Comparison of ENCODE assay signal across 23 cellular contexts in the genomic region with DNA sequence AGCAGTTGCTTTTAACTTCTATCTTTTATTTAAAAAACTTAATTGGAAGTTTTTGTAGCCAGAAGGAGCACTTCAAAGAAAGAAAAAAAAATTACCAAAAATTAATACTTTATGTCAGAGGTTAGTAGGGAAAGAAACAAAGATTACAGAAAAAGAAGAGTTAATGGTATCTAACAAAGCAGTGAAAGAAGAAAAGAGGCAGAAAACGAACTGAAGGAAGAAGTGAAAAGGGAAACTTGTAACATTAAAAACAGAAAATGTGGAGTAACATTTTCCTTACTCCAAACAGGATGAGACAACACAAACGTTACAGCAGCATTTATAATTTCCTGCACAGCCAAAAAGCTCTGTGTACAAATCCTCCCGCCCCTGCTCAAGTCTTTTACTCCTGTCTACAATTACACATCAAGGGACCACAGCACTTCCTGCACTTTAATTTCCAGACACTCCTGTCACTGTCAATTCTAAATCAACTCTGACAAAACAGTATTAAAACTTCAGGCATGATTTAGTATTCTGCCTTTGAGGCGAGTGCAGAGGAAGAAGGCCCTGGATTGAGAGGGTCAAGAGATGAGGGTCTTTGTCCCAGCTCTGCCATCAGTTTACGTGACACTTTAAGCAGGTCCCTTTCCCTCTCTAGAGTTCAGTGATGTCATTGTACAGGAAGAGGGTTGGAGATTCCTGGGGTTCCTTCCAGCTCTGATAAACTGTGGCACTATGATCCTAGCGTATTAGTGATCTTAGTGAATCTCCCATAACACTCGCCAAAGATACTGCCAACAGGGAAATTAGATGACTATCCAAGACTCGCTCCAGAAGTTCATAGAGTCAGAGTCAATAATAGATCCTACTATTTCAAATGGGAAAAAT. TPM values are rescaled to one million over a fixed set of nuclear protein-coding genes. Genes with fewer than 3 reads are reported as not detected.
A peak's percentile ranks its signal among the peaks of the same experiment; 100 is the strongest.
DNase-seq lines count a peak whose midpoint lies in the region; ATAC-seq and TF ChIP-seq lines count a peak whose summit lies in the region.
"Had no signal": no experiment of that assay in that cellular context is flagged by ENCODE, and none has a peak within 500 bp of the region (broad histone marks: within the 10 kb centered on the region; RNA-seq: fewer than 3 reads in every experiment).

No MANE protein-coding gene starts in this region.

- H3K9me3 ChIP-seq in A673 (ENCODE audit: low read depth, low read length, poor library complexity, severe bottlenecking) (no peaks in the 10 kb centered on the region), Loucy (ENCODE audit: insufficient read depth, low read depth, low read length) (no peaks in the 10 kb centered on the region), mesodermal cell (ENCODE audit: control insufficient read depth, low read length) (no peaks in the 10 kb centered on the region), MG63 (no peaks in the 10 kb centered on the region)
- H3K9me3 ChIP-seq: BE2C, SJSA1, suprapubic skin had no signal

- H3K9me3 Mint-ChIP-seq in activated CD8-positive, alpha-beta T cell treated with anti-CD3 and anti-CD28 coated beads for 36 hours: no peaks in the 10 kb centered on the region
- no peaks in the 10 kb centered on the region for H3K9me3 Mint-ChIP-seq in activated CD8-positive, alpha-beta T cell treated with anti-CD3 and anti-CD28 coated beads, Interleukin-2, amount 10 ng/mL, durations not matched to agents 7 days and 5 days (ENCODE audit: insufficient read depth)
- H3K9me3 Mint-ChIP-seq: activated naive CD8-positive, alpha-beta T cell treated with anti-CD3 and anti-CD28 coated beads, Interleukin-2, amount 10 ng/mL, durations not matched to agents 7 days and 5 days; H9 had no signal

- peaks cover 3% of the 10 kb centered on the region; the same call in 1 of the 2 replicates for H3F3A ChIP-seq in Loucy (ENCODE audit: low read depth)

- no peak for TF ChIP-seq CTCF in activated CD8-positive, alpha-beta T cell treated with anti-CD3 and anti-CD28 coated beads for 36 hours (IDR thresholded peaks at IDR 0.05)
- TF ChIP-seq CTCF in A673 (conservative IDR thresholded peaks at IDR 0.05; ENCODE audit: low read depth, low read length) (no peak), Loucy (conservative IDR thresholded peaks at IDR 0.05; ENCODE audit: low read length) (no peak)

- H3K27ac Mint-ChIP-seq in activated CD8-positive, alpha-beta T cell treated with anti-CD3 and anti-CD28 coated beads for 36 hours: peak overlapping the region; percentile 68
- no peak overlapping the region for H3K27ac Mint-ChIP-seq in activated CD8-positive, alpha-beta T cell treated with anti-CD3 and anti-CD28 coated beads, Interleukin-2, amount 10 ng/mL, durations not matched to agents 7 days and 5 days
- H3K27ac Mint-ChIP-seq: activated naive CD8-positive, alpha-beta T cell treated with anti-CD3 and anti-CD28 coated beads, Interleukin-2, amount 10 ng/mL, durations not matched to agents 7 days and 5 days; H9 had no signal

- WGBS in mesodermal cell (ENCODE audit: insufficient coverage in 2 of 2), 2 experiments: 87 to 91% methylated on average over 6 to 7 of the region's 8 CpGs

- H3K4me3 Mint-ChIP-seq in activated CD8-positive, alpha-beta T cell treated with anti-CD3 and anti-CD28 coated beads for 36 hours: no peak overlapping the region
- no peak overlapping the region for H3K4me3 Mint-ChIP-seq in activated CD8-positive, alpha-beta T cell treated with anti-CD3 and anti-CD28 coated beads, Interleukin-2, amount 10 ng/mL, durations not matched to agents 7 days and 5 days
- H3K4me3 Mint-ChIP-seq: activated naive CD8-positive, alpha-beta T cell treated with anti-CD3 and anti-CD28 coated beads, Interleukin-2, amount 10 ng/mL, durations not matched to agents 7 days and 5 days; H9 had no signal

- peak overlapping the region; percentile 56 for H3K9ac ChIP-seq in Loucy (ENCODE audit: low read depth, low read length, poor library complexity, severe bottlenecking)

- H3K36me3 ChIP-seq in A673 (ENCODE audit: insufficient read depth, low read length, poor library complexity, severe bottlenecking) (no peaks in the 10 kb centered on the region), Loucy (ENCODE audit: insufficient read depth, low read length) (no peaks in the 10 kb centered on the region), mesodermal cell (ENCODE audit: control insufficient read depth, insufficient read depth, low read length) (no peaks in the 10 kb centered on the region), MG63 (no peaks in the 10 kb centered on the region)
- H3K36me3 ChIP-seq: BE2C, SJSA1, suprapubic skin had no signal

- no peaks in the 10 kb centered on the region for H3K9me2 ChIP-seq in Loucy (replicated peaks; ENCODE audit: low read depth, low read length)

- H3K4me1 ChIP-seq in A673 (ENCODE audit: insufficient read depth, low read length, poor library complexity, severe bottlenecking): peaks cover 8% of the 10 kb centered on the region
- peaks cover 12% of the 10 kb centered on the region for H3K4me1 ChIP-seq in Loucy (ENCODE audit: insufficient read depth, low read length, poor library complexity, severe bottlenecking)
- H3K4me1 ChIP-seq in mesodermal cell (ENCODE audit: control insufficient read depth, insufficient read depth, low read length, poor library complexity, severe bottlenecking): no peaks in the 10 kb centered on the region
- H3K4me1 ChIP-seq: BE2C, SJSA1, suprapubic skin had no signal

- intact Hi-C loops in activated CD8-positive, alpha-beta T cell treated with anti-CD3 and anti-CD28 coated beads for 36 hours (cut with micrococcal nuclease): no loop called here
- intact Hi-C loops in A673 (cut with micrococcal nuclease; ENCODE audit: unreplicated experiment): loop anchor here (1.0 kb wide), 1 partner anchor 26 kb away; no protein-coding TSS in a partner anchor

- BruUV-seq in A673 (replicated peaks; lab: Mats Ljungman, UMichigan): no TSS peak

- no peaks in the 10 kb centered on the region for H3K27me3 Mint-ChIP-seq in activated CD8-positive, alpha-beta T cell treated with anti-CD3 and anti-CD28 coated beads for 36 hours
- H3K27me3 Mint-ChIP-seq in activated CD8-positive, alpha-beta T cell treated with anti-CD3 and anti-CD28 coated beads, Interleukin-2, amount 10 ng/mL, durations not matched to agents 7 days and 5 days (ENCODE audit: low read depth): peaks cover 3% of the 10 kb centered on the region

- H3K4me2 ChIP-seq in Loucy (ENCODE audit: low read depth, low read length, poor library complexity, severe bottlenecking): peak overlapping the region; percentile 70

- no peak for DNase-seq in activated CD8-positive, alpha-beta T cell treated with anti-CD3 and anti-CD28 coated beads for 36 hours
- no peak for DNase-seq in activated CD8-positive, alpha-beta T cell treated with anti-CD3 and anti-CD28 coated beads, Interleukin-2, amount 10 ng/mL, durations not matched to agents 7 days and 5 days
- DNase-seq in A673 (ENCODE audit: low spot score) (peak; percentile 30), GF-D8 (lab: John Stamatoyannopoulos, UW) (no peak), MG63 (no peak)
- DNase-seq in stimulated activated naive CD4-positive, alpha-beta T cell treated with Interleukin-2 at 50 U/mL for 16 hours (lab: John Stamatoyannopoulos, UW): no peak
- DNase-seq: activated CD8-positive, alpha-beta memory T cell treated with anti-CD3 and anti-CD28 coated beads, Interleukin-2, amount 50 U/mL, for 4 hours; activated naive CD8-positive, alpha-beta T cell treated with anti-CD3 and anti-CD28 coated beads, Interleukin-2, amount 10 ng/mL, durations not matched to agents 7 days and 5 days; BE2C; EL; H9; Kasumi-1; kidney glomerular epithelial cell; NCI-H1048; NCI-H187 treated with DMSO at 0.1 percent for 48 hours; NCI-H526; occipital lobe; T-helper 2 cell had no signal

- no peaks in the 10 kb centered on the region for H3K79me2 ChIP-seq in Loucy (ENCODE audit: insufficient read depth, low read length)

- no peaks in the 10 kb centered on the region for H4K20me1 ChIP-seq in Loucy (ENCODE audit: insufficient read depth, low read length, poor library complexity, severe bottlenecking)

- CTCF ChIA-PET in activated CD8-positive, alpha-beta T cell treated with anti-CD3 and anti-CD28 coated beads for 36 hours (lab: Charles Lee): interaction anchor here (1.0 to 2.1 kb wide), 11 partner anchors 22 to 341 kb away, joined by 3 to 14 read pairs (median 5); no protein-coding TSS in a partner anchor
- CTCF ChIA-PET in activated CD8-positive, alpha-beta T cell treated with anti-CD3 and anti-CD28 coated beads, Interleukin-2, amount 10 ng/mL, durations not matched to agents 7 days and 5 days (lab: Charles Lee): interaction anchor here (1.1 to 4.8 kb wide), 5 partner anchors 10 to 77 kb away, joined by 3 to 47 read pairs (median 3); no protein-coding TSS in a partner anchor
- CTCF ChIA-PET in A673 (lab: Charles Lee): no interaction called here

- H3K4me1 Mint-ChIP-seq in activated CD8-positive, alpha-beta T cell treated with anti-CD3 and anti-CD28 coated beads for 36 hours (ENCODE audit: low read depth): peaks cover 16% of the 10 kb centered on the region
- peaks cover 9% of the 10 kb centered on the region for H3K4me1 Mint-ChIP-seq in activated CD8-positive, alpha-beta T cell treated with anti-CD3 and anti-CD28 coated beads, Interleukin-2, amount 10 ng/mL, durations not matched to agents 7 days and 5 days (ENCODE audit: low read depth)

- H3K27ac ChIP-seq in A673 (ENCODE audit: low read depth, low read length, poor library complexity, severe bottlenecking) (no peak overlapping the region), mesodermal cell (ENCODE audit: low read depth, low read length, severe bottlenecking) (peak overlapping the region; percentile 23)
- H3K27ac ChIP-seq: epithelial cell of prostate, SJSA1, suprapubic skin had no signal

- peak overlapping the region; percentile 82 for H2AFZ ChIP-seq in Loucy (ENCODE audit: low read length)

- no peak for ATAC-seq in activated CD8-positive, alpha-beta T cell treated with anti-CD3 and anti-CD28 coated beads for 36 hours
- no peak for ATAC-seq in activated CD8-positive, alpha-beta T cell treated with anti-CD3 and anti-CD28 coated beads, Interleukin-2, amount 10 ng/mL, durations not matched to agents 7 days and 5 days

- POLR2A ChIA-PET in activated CD8-positive, alpha-beta T cell treated with anti-CD3 and anti-CD28 coated beads for 36 hours (lab: Charles Lee): interaction anchor here (1.0 kb wide), 1 partner anchor 8 kb away, joined by 3 read pairs; no protein-coding TSS in a partner anchor
- POLR2A ChIA-PET in activated CD8-positive, alpha-beta T cell treated with anti-CD3 and anti-CD28 coated beads, Interleukin-2, amount 10 ng/mL, durations not matched to agents 7 days and 5 days (lab: Charles Lee): no interaction called here
- POLR2A ChIA-PET in A673 (lab: Charles Lee; ENCODE audit: low non-redundant PET): no interaction called here

- no peaks in the 10 kb centered on the region for H3K36me3 Mint-ChIP-seq in activated CD8-positive, alpha-beta T cell treated with anti-CD3 and anti-CD28 coated beads for 36 hours (ENCODE audit: low read depth)
- H3K36me3 Mint-ChIP-seq in activated CD8-positive, alpha-beta T cell treated with anti-CD3 and anti-CD28 coated beads, Interleukin-2, amount 10 ng/mL, durations not matched to agents 7 days and 5 days (ENCODE audit: low read depth): no peaks in the 10 kb centered on the region
- H3K36me3 Mint-ChIP-seq: activated naive CD8-positive, alpha-beta T cell treated with anti-CD3 and anti-CD28 coated beads, Interleukin-2, amount 10 ng/mL, durations not matched to agents 7 days and 5 days had no signal

- H3K4me3 ChIP-seq in A673 (ENCODE audit: low read depth, low read length, poor library complexity, severe bottlenecking): no peak overlapping the region
- H3K4me3 ChIP-seq in Loucy (ENCODE audit: low read length, poor library complexity, severe bottlenecking): peak overlapping the region; percentile 43
- H3K4me3 ChIP-seq in mesodermal cell (ENCODE audit: extremely low read depth, insufficient read depth, low read length, poor library complexity, severe bottlenecking): no peak overlapping the region
- no peak overlapping the region for H3K4me3 ChIP-seq in MG63
- H3K4me3 ChIP-seq: SJSA1, suprapubic skin had no signal

- H3K27me3 ChIP-seq in A673 (replicated peaks; ENCODE audit: insufficient read depth, low read depth, low read length, poor library complexity) (no peaks in the 10 kb centered on the region), Loucy (ENCODE audit: insufficient read depth, low read length, poor library complexity, severe bottlenecking) (no peaks in the 10 kb centered on the region), MG63 (no peaks in the 10 kb centered on the region; the same call in 1 of the 2 replicates)

RNA-seq across cellular contexts. Expression of gene LSM14A, which starts 53.2 kb away (rescaled TPM):
- 10 to 100 TPM; 98.6 to 99.3 TPM for total RNA-seq in activated CD8-positive, alpha-beta T cell treated with anti-CD3 and anti-CD28 coated beads for 36 hours
- 100 to 1,000 TPM; 133 to 139 TPM for total RNA-seq in activated CD8-positive, alpha-beta T cell treated with anti-CD3 and anti-CD28 coated beads, Interleukin-2, amount 10 ng/mL, durations not matched to agents 7 days and 5 days
- 134 and 137 TPM in 2 replicates for total RNA-seq in A673 (2021)
- 126 TPM for polyA plus RNA-seq in mesodermal cell (2013, experiment 1 of 2)
- polyA plus RNA-seq in mesodermal cell (2013, experiment 2 of 2): 117 TPM
- total RNA-seq in MG63 (2014; rRNA removed; shearing (Covaris generic); ENCODE audit: low replicate concordance): 54.8 and 70.6 TPM in 2 replicates
